In the genomic region with DNA sequence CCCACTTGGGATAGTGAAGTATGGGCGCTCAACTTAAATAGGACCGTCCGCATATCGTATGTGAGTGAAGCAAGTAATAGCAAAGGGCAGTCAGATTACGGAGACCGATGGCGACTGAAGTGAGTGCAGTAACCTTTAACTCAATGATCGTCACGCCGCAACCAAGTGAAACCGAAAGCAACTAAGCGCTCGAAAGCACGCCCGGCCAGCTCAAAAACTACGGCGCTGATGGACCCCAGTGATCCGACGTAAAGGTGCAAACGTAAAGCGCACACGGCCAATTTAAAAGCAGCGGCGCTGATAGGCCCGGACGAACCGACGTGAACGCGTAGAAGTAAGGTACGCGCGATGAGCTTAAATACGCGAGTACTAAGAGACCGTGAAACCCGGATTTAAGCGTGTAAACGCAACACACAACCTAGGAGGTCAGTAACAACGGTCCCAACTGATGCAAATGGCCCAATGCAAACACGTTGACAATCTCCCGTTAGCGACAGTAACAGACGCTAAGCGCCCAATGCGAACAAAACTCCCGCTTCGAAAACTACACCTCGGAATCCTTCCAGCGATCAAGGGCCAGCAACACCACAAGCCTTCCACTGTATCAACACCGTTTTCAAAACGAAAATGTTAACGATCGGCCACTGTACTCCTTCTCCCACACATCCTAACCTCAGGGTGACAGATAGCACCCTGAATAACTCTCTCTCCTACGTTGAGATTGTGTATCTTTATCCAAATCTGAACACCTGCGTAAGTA, we compare ENCODE assay signal across 8 cellular contexts. TPM values are rescaled to one million over a fixed set of nuclear protein-coding genes. Genes with fewer than 3 reads are reported as not detected.
A peak's percentile ranks its signal among the peaks of the same experiment; 100 is the strongest.
DNase-seq lines count a peak whose midpoint lies in the region; ATAC-seq and TF ChIP-seq lines count a peak whose summit lies in the region.

No MANE protein-coding gene starts in this region.

- H3K9me3 ChIP-seq in stomach, result no peaks in the 10 kb centered on the region

- H3K27ac ChIP-seq in stomach, result peak overlapping the region; percentile 88 to 96 (median 92)

- TF ChIP-seq CTCF in fibroblast of villous mesenchyme (IDR thresholded peaks at IDR 0.05; ENCODE audit: insufficient read depth, low read depth, low read length) (no peak), neural crest cell (conservative IDR thresholded peaks at IDR 0.05) (no peak), stomach (IDR thresholded peaks at IDR 0.05) (no peak)

- intact Hi-C loops in stomach (cut with DNase I; ENCODE audit: low total_unique reads), result no loop called here

- no peaks in the 10 kb centered on the region for H3K36me3 ChIP-seq in stomach

- H3K27me3 ChIP-seq in stomach, result no peaks in the 10 kb centered on the region

- H3K4me3 ChIP-seq in fibroblast of villous mesenchyme (ENCODE audit: low read depth, low read length) (peak overlapping the region; percentile 61), stomach (peak overlapping the region; percentile 38 to 58 (median 45))

- 0 to 18% (median 0%) methylated on average over 47 to 56 of the region's 56 CpGs for WGBS in stomach, 5 donors

- H3K4me3 Mint-ChIP-seq in neural crest cell, result peak overlapping the region; percentile 87

- peaks cover 29% of the 10 kb centered on the region for H3K4me1 Mint-ChIP-seq in neural crest cell

- DNase-seq in DMS114 treated with DMSO at 0.1 percent for 48 hours (lab: John Stamatoyannopoulos, UW; ENCODE audit: unreplicated experiment) (peak; percentile 92), LHCN-M2 (ENCODE audit: low read depth) (peak; percentile 100), activated gamma-delta T cell (lab: John Stamatoyannopoulos, UW) (peak; percentile 34), fibroblast of villous mesenchyme (ENCODE audit: low read depth) (peak; percentile 100), neural crest cell (ENCODE audit: low read depth, low spot score) (peak; percentile 48), stomach (peak; percentile 94)

- peak; percentile 100 for TF ChIP-seq POLR2A in Raji (IDR thresholded peaks at IDR 0.05; ENCODE audit: insufficient read depth, low read depth, low read length)
- TF ChIP-seq POLR2A in stomach (IDR thresholded peaks at IDR 0.05), result peak in 3 of 4 donors; percentile 92 to 100 (median 96)

- peak overlapping the region; percentile 100 for H3K27ac Mint-ChIP-seq in neural crest cell (ENCODE audit: unreplicated experiment)

- TF ChIP-seq EP300 in stomach (IDR thresholded peaks at IDR 0.05), result peak; percentile 68

- peaks cover 14 to 21% (median 16%) of the 10 kb centered on the region in 4 donors for H3K4me1 ChIP-seq in stomach

- ATAC-seq in GM21619 (IDR thresholded peaks at IDR 0.05; ENCODE audit: unreplicated experiment), result peak; percentile 75

- no peaks in the 10 kb centered on the region for H3K9me3 Mint-ChIP-seq in neural crest cell

- H3K27me3 Mint-ChIP-seq in neural crest cell (ENCODE audit: low read depth), result peaks cover 11% of the 10 kb centered on the region

- H3K36me3 Mint-ChIP-seq in neural crest cell (ENCODE audit: low read depth), result peaks cover 19% of the 10 kb centered on the region

RNA-seq across cellular contexts. Expression of gene ARL4D, which starts 37.9 kb away (rescaled TPM):
- total RNA-seq in LHCN-M2 (2014; rRNA removed) (19.8 and 25.6 TPM in 2 replicates), fibroblast of villous mesenchyme (15.1 and 20.0 TPM in 2 replicates), neural crest cell (13.8 and 14.2 TPM in 2 replicates), stomach (10 to 100 TPM in 2 of 5 donors, 1 to 10 TPM in 2, not detected in 1; 2.3 to 12.1 (median 10.5) TPM)
- 27.7 TPM for polyA plus RNA-seq in LHCN-M2 (2012)
- polyA plus RNA-seq in stomach, result 10 to 100 TPM in 1 of 3 donors, 1 to 10 TPM in 2; 4.9 to 60.7 (median 6.9) TPM

Comparison
In these comparisons a context has a peak if more than half of its experiments do, and no peak if none do; other contexts are left out.
1. Peak in every context shown above with its lines: DNase-seq, ATAC-seq, H3K4me3 ChIP-seq and H3K27ac ChIP-seq.
2. DNase-seq: peak in every context shown above with its lines; median percentile 100 in LHCN-M2; 100 in fibroblast of villous mesenchyme; 94 in stomach; 92 in DMS114 treated with DMSO at 0.1 percent for 48 hours; 48 in neural crest cell; 34 in activated gamma-delta T cell.